In the genomic region with DNA sequence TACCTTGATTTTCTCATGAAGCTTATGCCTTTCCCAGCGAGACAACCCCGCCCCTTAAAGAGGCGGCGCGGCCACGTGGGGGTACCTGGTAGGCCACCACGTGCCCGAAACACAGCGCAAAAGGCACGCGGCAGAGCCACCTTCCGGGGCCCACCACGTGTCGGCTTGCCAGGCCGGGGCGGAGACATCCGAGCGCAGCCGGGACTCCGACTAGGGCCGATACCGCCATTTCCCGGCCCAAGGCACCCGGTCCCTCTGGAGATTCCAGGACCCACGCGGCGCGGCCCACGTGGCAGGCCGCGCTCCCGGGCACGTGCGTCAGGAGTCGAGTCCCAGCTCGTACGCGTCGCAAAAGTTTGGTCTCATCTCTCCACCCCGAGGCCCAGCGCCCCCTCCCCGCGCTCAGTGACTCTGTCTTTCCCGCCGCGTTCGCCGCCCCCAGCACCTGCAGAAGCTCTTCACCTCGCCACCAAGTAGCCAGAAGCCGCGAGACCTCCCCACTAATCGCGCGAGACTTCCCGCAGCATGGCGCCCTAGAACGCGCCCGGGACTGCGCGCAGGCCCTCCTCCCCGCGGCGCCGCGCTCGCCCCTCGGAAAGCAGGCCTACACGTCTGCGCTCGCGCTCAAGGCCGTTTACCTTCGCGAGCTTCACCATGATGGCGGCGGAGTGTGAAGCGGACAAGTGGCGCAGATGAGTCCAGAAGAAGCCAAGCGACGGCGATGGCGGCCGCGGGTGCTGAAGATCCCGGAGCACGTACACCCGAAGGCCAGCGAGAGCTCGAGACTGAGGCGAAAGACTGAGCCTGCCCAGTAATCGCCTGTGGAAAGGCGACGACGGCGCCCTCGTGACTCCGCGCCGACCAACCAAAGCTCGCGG, we compare ENCODE assay signal across 8 cellular contexts. TPM values are rescaled to one million over a fixed set of nuclear protein-coding genes. Genes with fewer than 3 reads are reported as not detected.
DNase-seq lines count a peak whose midpoint lies in the region; ATAC-seq and TF ChIP-seq lines count a peak whose summit lies in the region.

A gene with protein sequence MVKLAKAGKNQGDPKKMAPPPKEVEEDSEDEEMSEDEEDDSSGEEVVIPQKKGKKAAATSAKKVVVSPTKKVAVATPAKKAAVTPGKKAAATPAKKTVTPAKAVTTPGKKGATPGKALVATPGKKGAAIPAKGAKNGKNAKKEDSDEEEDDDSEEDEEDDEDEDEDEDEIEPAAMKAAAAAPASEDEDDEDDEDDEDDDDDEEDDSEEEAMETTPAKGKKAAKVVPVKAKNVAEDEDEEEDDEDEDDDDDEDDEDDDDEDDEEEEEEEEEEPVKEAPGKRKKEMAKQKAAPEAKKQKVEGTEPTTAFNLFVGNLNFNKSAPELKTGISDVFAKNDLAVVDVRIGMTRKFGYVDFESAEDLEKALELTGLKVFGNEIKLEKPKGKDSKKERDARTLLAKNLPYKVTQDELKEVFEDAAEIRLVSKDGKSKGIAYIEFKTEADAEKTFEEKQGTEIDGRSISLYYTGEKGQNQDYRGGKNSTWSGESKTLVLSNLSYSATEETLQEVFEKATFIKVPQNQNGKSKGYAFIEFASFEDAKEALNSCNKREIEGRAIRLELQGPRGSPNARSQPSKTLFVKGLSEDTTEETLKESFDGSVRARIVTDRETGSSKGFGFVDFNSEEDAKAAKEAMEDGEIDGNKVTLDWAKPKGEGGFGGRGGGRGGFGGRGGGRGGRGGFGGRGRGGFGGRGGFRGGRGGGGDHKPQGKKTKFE (minus strand): TSS at position 787 of the 878 bp plus-strand sequence. CDS start 131 bp downstream, at position 656.

- WGBS in prostate gland: 1% methylated on average over 84 of the region's 102 CpGs
- under 1% methylated on average over 102 of the region's 102 CpGs for WGBS in urinary bladder

- H3K27ac Mint-ChIP-seq in activated naive CD8-positive, alpha-beta T cell: peak within 1 kb of the TSS; percentile 97

- peaks cover 33% of the 10 kb centered on the region for H3K36me3 Mint-ChIP-seq in activated naive CD8-positive, alpha-beta T cell

- H3K27ac ChIP-seq in cardiac muscle cell (peak within 1 kb of the TSS; percentile 99), prostate gland (peak within 1 kb of the TSS; percentile 92 to 97), urinary bladder (ENCODE audit: low read depth) (peak within 1 kb of the TSS; percentile 97)

- H3K4me1 ChIP-seq in cardiac muscle cell (ENCODE audit: low read depth) (no peaks in the 10 kb centered on the region), prostate gland (replicated peaks) (peaks cover 15% of the 10 kb centered on the region), urinary bladder (ENCODE audit: insufficient read depth) (no peaks in the 10 kb centered on the region)

- H3K9me3 ChIP-seq in cardiac muscle cell (ENCODE audit: low read depth): no peaks in the 10 kb centered on the region
- H3K9me3 ChIP-seq in prostate gland: no peaks in the 10 kb centered on the region

- peak; percentile 79 for DNase-seq in NCI-H1048 (lab: John Stamatoyannopoulos, UW)
- DNase-seq in SKM-1 (lab: John Stamatoyannopoulos, UW; ENCODE audit: unreplicated experiment): peak; percentile 88
- DNase-seq in cardiac muscle cell (ENCODE audit: low read depth in 1 of 2, low spot score in 1 of 2): peak; percentile 88 to 99
- DNase-seq in prostate gland (ENCODE audit: low spot score): peak; percentile 74

- H3K4me3 Mint-ChIP-seq in activated naive CD8-positive, alpha-beta T cell: peak within 1 kb of the TSS; percentile 99

- H3K36me3 ChIP-seq in cardiac muscle cell (peaks cover 38% of the 10 kb centered on the region), prostate gland (peaks cover 18 to 24% of the 10 kb centered on the region in 2 donors), urinary bladder (ENCODE audit: insufficient read depth) (peaks cover 9% of the 10 kb centered on the region)

- ATAC-seq in HG02571 (IDR thresholded peaks at IDR 0.05; ENCODE audit: unreplicated experiment): peak; percentile 88

- TF ChIP-seq CTCF in cardiac muscle cell (IDR thresholded peaks at IDR 0.05; ENCODE audit: low read depth, low read length): no peak
- no peak for TF ChIP-seq CTCF in prostate gland (IDR thresholded peaks at IDR 0.05)

- H3K4me3 ChIP-seq in GM08714 (ENCODE audit: low read length): peak within 1 kb of the TSS; percentile 78
- peak within 1 kb of the TSS; percentile 61 for H3K4me3 ChIP-seq in cardiac muscle cell
- H3K4me3 ChIP-seq in prostate gland: peak within 1 kb of the TSS; percentile 82 to 94
- H3K4me3 ChIP-seq in urinary bladder (ENCODE audit: low read depth, low read length): peak within 1 kb of the TSS; percentile 88

- H3K27me3 Mint-ChIP-seq in activated naive CD8-positive, alpha-beta T cell: no peaks in the 10 kb centered on the region

- no peaks in the 10 kb centered on the region for H3K27me3 ChIP-seq in cardiac muscle cell
- no peaks in the 10 kb centered on the region for H3K27me3 ChIP-seq in prostate gland (replicated peaks; ENCODE audit: insufficient read depth)

- intact Hi-C loops in prostate gland (cut with DNase I): loop anchor here (2.0 kb wide), 1 partner anchor 51 kb away; no protein-coding TSS in a partner anchor

- H3K4me1 Mint-ChIP-seq in activated naive CD8-positive, alpha-beta T cell (ENCODE audit: low read depth): peaks cover 38% of the 10 kb centered on the region

- TF ChIP-seq POLR2A in prostate gland (IDR thresholded peaks at IDR 0.05): peak; percentile 88

- no peaks in the 10 kb centered on the region for H3K9me3 Mint-ChIP-seq in activated naive CD8-positive, alpha-beta T cell (ENCODE audit: low read depth)

RNA-seq across cellular contexts. Expression of the gene that starts here (rescaled TPM):
- total RNA-seq in cardiac muscle cell: 202 and 222 TPM in 2 replicates
- polyA plus RNA-seq in cardiac muscle cell: 527 and 558 TPM in 2 replicates
- total RNA-seq in prostate gland: 100 to 1,000 TPM in 1 of 2 donors, 10 to 100 TPM in 1; 92.0 to 160 TPM
- 128 TPM for total RNA-seq in urinary bladder
- polyA plus RNA-seq in urinary bladder: 248 TPM

Comparison
In these comparisons a context has a peak if more than half of its experiments do, and no peak if none do; other contexts are left out.
1. Peak in every context shown above with its lines: DNase-seq, ATAC-seq, H3K4me3 ChIP-seq and H3K27ac ChIP-seq.